ENCODE assay signal across 8 cellular contexts in genomic region chr12:124913474-124914391, GRCh38. TPM values are rescaled to one million over a fixed set of nuclear protein-coding genes. Genes with fewer than 3 reads are reported as not detected.
A peak's percentile ranks its signal among the peaks of the same experiment; 100 is the strongest.
DNase-seq lines count a peak whose midpoint lies in the region; TF ChIP-seq lines count a peak whose summit lies in the region.

No MANE protein-coding gene starts in this region.

- H3K27ac ChIP-seq in adrenal gland (peak overlapping the region; percentile 93 to 100 (median 99)), iPS DF 6.9 (ENCODE audit: low read length) (no peak overlapping the region), skeletal muscle tissue (ENCODE audit: low read depth, low read length) (peak overlapping the region; percentile 100)

- H3K27me3 ChIP-seq in BJ (ENCODE audit: control insufficient read depth, insufficient read depth, low read length) (no peaks in the 10 kb centered on the region), H7 (ENCODE audit: control insufficient read depth, insufficient read depth, low read length) (no peaks in the 10 kb centered on the region), adrenal gland (no peaks in the 10 kb centered on the region), iPS DF 6.9 (ENCODE audit: control insufficient read depth, insufficient read depth, low read length) (no peaks in the 10 kb centered on the region), skeletal muscle tissue (ENCODE audit: control insufficient read depth in 3 of 3, insufficient read depth in 3 of 3, low read length in 3 of 3) (no peaks in the 10 kb centered on the region)

- peak overlapping the region; percentile 99 to 100 (median 100) for H3K9ac ChIP-seq in skeletal muscle tissue (ENCODE audit: low read depth in 1 of 3, low read length in 3 of 3)

- peaks cover 47 to 57% of the 10 kb centered on the region in 2 donors for H3K4me1 ChIP-seq in adrenal gland (replicated peaks in 1 of 2)
- H3K4me1 ChIP-seq in iPS DF 6.9 (ENCODE audit: control insufficient read depth, insufficient read depth, low read length), result no peaks in the 10 kb centered on the region
- H3K4me1 ChIP-seq in skeletal muscle tissue (ENCODE audit: control insufficient read depth in 3 of 3, insufficient read depth in 3 of 3, low read length in 3 of 3), result peaks cover 44 to 54% (median 48%) of the 10 kb centered on the region in 3 donors

- DNase-seq in BJ (ENCODE audit: low read depth) (no peak), H7 (peak; percentile 71), RPMI8226 (peak; percentile 91), adrenal gland (peak; percentile 87 to 96 (median 88)), iPS DF 6.9 (ENCODE audit: low read depth, low spot score) (no peak), COLO829 (ENCODE audit: low spot score) (no peak), NCI-H128 (lab: John Stamatoyannopoulos, UW; ENCODE audit: unreplicated experiment) (no peak)

- POLR2A ChIA-PET in BJ (lab: Charles Lee), result interaction anchor here (0.8 to 1.0 kb wide), 4 partner anchors 10 to 121 kb away, joined by 3 to 4 read pairs (median 4); no protein-coding TSS in a partner anchor

- peak overlapping the region; percentile 83 for H3K4me3 ChIP-seq in BJ (ENCODE audit: low read depth, low read length)
- H3K4me3 ChIP-seq in H7 (ENCODE audit: insufficient read depth, low read depth, low read length), result peak overlapping the region; percentile 96
- H3K4me3 ChIP-seq in adrenal gland, result peak overlapping the region; percentile 79 to 99 (median 90)
- H3K4me3 ChIP-seq in iPS DF 6.9 (ENCODE audit: low read length), result peak overlapping the region; percentile 93
- H3K4me3 ChIP-seq in skeletal muscle tissue (ENCODE audit: low read length in 3 of 3), result peak overlapping the region; percentile 93 to 99 (median 98)

- TF ChIP-seq CTCF in BJ (IDR thresholded peaks at IDR 0.05; ENCODE audit: insufficient read depth, low read depth, low read length), result peak; percentile 60
- peak in 5 of 6 experiments; percentile 45 to 69 (median 62) for TF ChIP-seq CTCF in adrenal gland (IDR thresholded peaks at IDR 0.05)

- no peak for TF ChIP-seq POLR2A in adrenal gland (IDR thresholded peaks at IDR 0.05)

- no peaks in the 10 kb centered on the region for H3K9me3 ChIP-seq in adrenal gland (replicated peaks in 1 of 3)
- H3K9me3 ChIP-seq in iPS DF 6.9 (ENCODE audit: control insufficient read depth, insufficient read depth, low read length), result no peaks in the 10 kb centered on the region
- H3K9me3 ChIP-seq in skeletal muscle tissue (ENCODE audit: control insufficient read depth in 3 of 3, low read length in 3 of 3), result no peaks in the 10 kb centered on the region

- H3K36me3 ChIP-seq in BJ (ENCODE audit: control insufficient read depth, insufficient read depth, low read length), result peaks cover 9% of the 10 kb centered on the region
- peaks cover 15% of the 10 kb centered on the region for H3K36me3 ChIP-seq in H7 (replicated peaks; ENCODE audit: control insufficient read depth, insufficient read depth, low read length)
- H3K36me3 ChIP-seq in adrenal gland (replicated peaks in 1 of 2), result peaks cover 0 to 31% of the 10 kb centered on the region in 2 donors
- H3K36me3 ChIP-seq in iPS DF 6.9 (ENCODE audit: control insufficient read depth, insufficient read depth, low read length), result peaks cover 10% of the 10 kb centered on the region; the same call in 1 of the 2 replicates
- H3K36me3 ChIP-seq in skeletal muscle tissue (ENCODE audit: control insufficient read depth in 3 of 3, insufficient read depth in 3 of 3, low read length in 3 of 3), result peaks cover 23% of the 10 kb centered on the region in 3 donors

- 3 to 5% (median 4%) methylated on average over 19 to 46 of the region's 46 CpGs for WGBS in adrenal gland, 4 donors
- WGBS in iPS DF 6.9 (ENCODE audit: insufficient coverage, insufficient read length), result no CpG with 5 or more reads among the region's 46 CpGs

- CTCF ChIA-PET in BJ (lab: Yijun Ruan, JAX), result interaction anchor here (4.0 kb wide), 1 partner anchor 27 kb away, joined by 31 read pairs; no protein-coding TSS in a partner anchor

- intact Hi-C loops in adrenal gland (cut with DNase I), result no loop called here

RNA-seq across cellular contexts. Expression of gene UBC, which starts 0.7 kb away (rescaled TPM):
- polyA plus RNA-seq in BJ (2011; rRNA removed) (1,715 and 2,374 TPM in 2 replicates), adrenal gland (1,000 to 10,000 TPM in 2 of 3 donors, 100 to 1,000 TPM in 1; 797 to 1,499 (median 1,129) TPM)
- 607 and 730 TPM in 2 replicates for polyA minus RNA-seq in BJ (2011; rRNA and poly(A)+ RNA removed)
- total RNA-seq in H7 (2014; rRNA removed; shearing (Covaris generic)), result 1,051 and 1,131 TPM in 2 replicates
- total RNA-seq in adrenal gland (1,000 to 10,000 TPM in 4 of 8 donors, 100 to 1,000 TPM in 4; 896 to 1,700 (median 1,052) TPM), skeletal muscle tissue (1,198 TPM)

RNA-seq across cellular contexts. Expression of gene SCARB1, which starts 50.1 kb away (rescaled TPM):
- polyA plus RNA-seq in BJ (2011; rRNA removed) (12.6 and 38.4 TPM in 2 replicates), adrenal gland (1,000 to 10,000 TPM in 2 of 3 donors, 100 to 1,000 TPM in 1; 213 to 5,784 (median 1,664) TPM)
- polyA minus RNA-seq in BJ (2011; rRNA and poly(A)+ RNA removed), result 20.5 and 24.2 TPM in 2 replicates
- 44.9 and 45.1 TPM in 2 replicates for total RNA-seq in H7 (2014; rRNA removed; shearing (Covaris generic))
- total RNA-seq in adrenal gland (1,000 to 10,000 TPM in 5 of 8 donors, 100 to 1,000 TPM in 3; 646 to 8,580 (median 1,325) TPM), skeletal muscle tissue (5.2 TPM)

Comparison
In these comparisons a context has a peak if more than half of its experiments do, and no peak if none do; other contexts are left out.
1. DNase-seq: peak in H7 (single experiment), RPMI8226 (single experiment) and adrenal gland (7 of 7); none in BJ (single experiment), iPS DF 6.9 (single experiment), COLO829 (single experiment) and NCI-H128 (single experiment).
2. RNA of gene SCARB1, which starts 50.1 kb away (total RNA-seq): 646 to 8,580 TPM in adrenal gland; 44.9 to 45.1 TPM in H7 and 5.2 TPM in skeletal muscle tissue (single experiment); every median in the first group is over 10 times any median in the second.
3. Peak in every context shown above with its lines, with median percentiles within 50 percentile points of each other: H3K4me3 ChIP-seq.